In genomic region chr5:162189719-162190118, GRCh38 we compare ENCODE assay signal across 34 cellular contexts.
"Had no signal": no experiment of that assay in that cellular context is flagged by ENCODE, and none has a peak within 500 bp of the region (broad histone marks: within the 10 kb centered on the region; RNA-seq: fewer than 3 reads in every experiment).

No MANE protein-coding gene starts in this region.

- H3K4me3 ChIP-seq: MG63 had no signal

- DNase-seq: Karpas-422, Kasumi-1, MG63, MM.1S, MV-4-11, NCI-H1048, NCI-H1092, NCI-H1092 treated with DMSO at 0.1 percent for 48 hours, NCI-H1105, NCI-H1105 treated with DMSO at 0.1 percent for 48 hours, NCI-H1417, NCI-H1417 treated with DMSO at 0.1 percent for 48 hours, NCI-H1436, NCI-H1436 treated with DMSO at 0.1 percent for 48 hours, NCI-H146, NCI-H1694, NCI-H1694 treated with DMSO at 0.1 percent for 48 hours, NCI-H187, NCI-H187 treated with DMSO at 0.1 percent for 48 hours, NCI-H1930, NCI-H2029, NCI-H2029 treated with DMSO at 0.1 percent for 48 hours, NCI-H2081, NCI-H2081 treated with DMSO at 0.1 percent for 48 hours, NCI-H2107, NCI-H2171, NCI-H2171 treated with DMSO at 0.1 percent for 48 hours, NCI-H2227 treated with DMSO at 0.1 percent for 48 hours, NCI-H226, NCI-H345, NCI-H446, NCI-H446 treated with DMSO at 0.1 percent for 48 hours, NCI-H510A, NCI-H510A treated with DMSO at 0.1 percent for 48 hours had no signal

- H3K36me3 ChIP-seq: MG63 had no signal

- H3K27me3 ChIP-seq: MG63 had no signal

- H3K9me3 ChIP-seq: MG63 had no signal
